In the genomic region with DNA sequence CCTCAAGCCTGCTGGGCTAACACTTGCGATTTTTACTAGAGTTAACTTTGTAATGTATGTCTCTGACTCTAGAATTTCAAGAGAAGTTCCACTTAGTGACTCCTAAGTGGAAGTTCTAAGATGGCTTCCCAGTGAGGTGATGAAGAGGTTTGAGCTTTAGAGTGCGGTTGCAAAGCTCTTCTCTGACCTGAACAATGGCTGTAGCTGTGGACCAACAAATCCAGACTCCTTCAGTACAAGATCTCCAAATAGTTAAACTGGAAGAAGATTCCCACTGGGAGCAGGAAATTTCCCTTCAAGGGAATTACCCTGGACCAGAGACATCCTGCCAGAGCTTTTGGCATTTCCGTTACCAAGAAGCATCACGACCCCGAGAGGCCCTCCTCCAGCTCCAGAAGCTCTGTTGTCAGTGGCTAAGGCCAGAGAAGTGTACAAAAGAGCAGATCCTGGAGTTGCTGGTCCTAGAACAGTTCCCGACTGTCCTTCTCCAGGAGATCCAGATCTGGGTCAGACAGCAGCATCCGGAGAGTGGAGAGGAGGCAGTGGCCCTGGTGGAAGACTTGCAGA, we compare ENCODE assay signal across 8 cellular contexts. TPM values are rescaled to one million over a fixed set of nuclear protein-coding genes. Genes with fewer than 3 reads are reported as not detected.
DNase-seq lines count a peak whose midpoint lies in the region; ATAC-seq and TF ChIP-seq lines count a peak whose summit lies in the region.

No MANE protein-coding gene starts in this region.

- H3K27me3 ChIP-seq in cardiac muscle cell: no peaks in the 10 kb centered on the region
- H3K27me3 ChIP-seq in left lung: no peaks in the 10 kb centered on the region
- H3K27me3 ChIP-seq in tibial artery: no peaks in the 10 kb centered on the region

- peak overlapping the region; percentile 96 for H3K27ac Mint-ChIP-seq in activated naive CD8-positive, alpha-beta T cell treated with anti-CD3 and anti-CD28 coated beads for 36 hours

- H3K9me3 Mint-ChIP-seq in activated naive CD8-positive, alpha-beta T cell treated with anti-CD3 and anti-CD28 coated beads for 36 hours: no peaks in the 10 kb centered on the region

- peak overlapping the region; percentile 68 for H3K4me3 ChIP-seq in cardiac muscle cell
- H3K4me3 ChIP-seq in left lung: peak overlapping the region; percentile 45 to 62
- peak overlapping the region; percentile 67 to 75 for H3K4me3 ChIP-seq in tibial artery

- peak overlapping the region; percentile 98 for H3K4me3 Mint-ChIP-seq in activated naive CD8-positive, alpha-beta T cell treated with anti-CD3 and anti-CD28 coated beads for 36 hours

- intact Hi-C loops in cardiac septum (cut with DNase I): loop anchor here (2.0 kb wide), 1 partner anchor 31 kb away; the partner anchor contains the start of gene ZSCAN2
- intact Hi-C loops in left lung (cut with DNase I): no loop called here
- intact Hi-C loops in tibial artery (cut with DNase I; ENCODE audit: low total_unique reads): no loop called here

- ATAC-seq in left lung (no peak), HG03354 (IDR thresholded peaks at IDR 0.05; ENCODE audit: poor library complexity, severe bottlenecking, unreplicated experiment) (no peak), HG03521 (IDR thresholded peaks at IDR 0.05; ENCODE audit: unreplicated experiment) (no peak)

- H3K9me3 ChIP-seq in cardiac muscle cell (ENCODE audit: low read depth) (no peaks in the 10 kb centered on the region), left lung (no peaks in the 10 kb centered on the region), tibial artery (no peaks in the 10 kb centered on the region)

- peaks cover 27% of the 10 kb centered on the region for H3K4me1 ChIP-seq in cardiac muscle cell (ENCODE audit: low read depth)
- peaks cover 14 to 51% of the 10 kb centered on the region in 2 donors for H3K4me1 ChIP-seq in left lung
- peaks cover 0 to 37% (median 31%) of the 10 kb centered on the region in 4 donors for H3K4me1 ChIP-seq in tibial artery

- H3K36me3 ChIP-seq in cardiac muscle cell: peaks cover 7% of the 10 kb centered on the region
- H3K36me3 ChIP-seq in left lung: peaks cover 0 to 8% of the 10 kb centered on the region in 2 donors
- H3K36me3 ChIP-seq in tibial artery: peaks cover 0 to 5% (median 0%) of the 10 kb centered on the region in 3 donors

- TF ChIP-seq CTCF in cardiac muscle cell (IDR thresholded peaks at IDR 0.05; ENCODE audit: low read depth, low read length): no peak
- TF ChIP-seq CTCF in left lung (IDR thresholded peaks at IDR 0.05): no peak
- TF ChIP-seq CTCF in tibial artery (IDR thresholded peaks at IDR 0.05): no peak

- peaks cover 26% of the 10 kb centered on the region for H3K4me1 Mint-ChIP-seq in activated naive CD8-positive, alpha-beta T cell treated with anti-CD3 and anti-CD28 coated beads for 36 hours

- H3K27me3 Mint-ChIP-seq in activated naive CD8-positive, alpha-beta T cell treated with anti-CD3 and anti-CD28 coated beads for 36 hours: no peaks in the 10 kb centered on the region

- H3K36me3 Mint-ChIP-seq in activated naive CD8-positive, alpha-beta T cell treated with anti-CD3 and anti-CD28 coated beads for 36 hours: peaks cover 26% of the 10 kb centered on the region

- H3K27ac ChIP-seq in cardiac muscle cell (peak overlapping the region; percentile 55), left lung (peak overlapping the region; percentile 73 to 83), tibial artery (peak overlapping the region; percentile 92 to 94)

- DNase-seq in cardiac muscle cell (ENCODE audit: low read depth in 1 of 2, low spot score in 1 of 2): peak in 1 of 2 donors; percentile 21
- no peak for DNase-seq in cardiac septum (ENCODE audit: low spot score)
- DNase-seq in activated naive CD8-positive, alpha-beta T cell treated with anti-CD3 and anti-CD28 coated beads for 36 hours: peak; percentile 21
- no peak for DNase-seq in left lung
- no peak for DNase-seq in tibial artery
- DNase-seq in NCI-H1105 treated with DMSO at 0.1 percent for 48 hours (lab: John Stamatoyannopoulos, UW): no peak

RNA-seq across cellular contexts. Expression of gene WDR73, which starts 22.3 kb away (rescaled TPM):
- total RNA-seq in cardiac muscle cell: 25.0 and 31.8 TPM in 2 replicates
- 39.6 and 50.4 TPM in 2 replicates for polyA plus RNA-seq in cardiac muscle cell
- total RNA-seq in cardiac septum: 15.2 TPM
- 10 to 100 TPM; 22.1 to 26.3 TPM for total RNA-seq in activated naive CD8-positive, alpha-beta T cell treated with anti-CD3 and anti-CD28 coated beads for 36 hours
- 10 to 100 TPM; 25.5 to 25.7 TPM for total RNA-seq in left lung

RNA-seq across cellular contexts. Expression of gene NMB, which starts 26.2 kb away (rescaled TPM):
- total RNA-seq in cardiac muscle cell (4.1 and 6.4 TPM in 2 replicates), cardiac septum (2.6 TPM), left lung (1 to 10 TPM; 4.6 to 6.6 TPM)
- polyA plus RNA-seq in cardiac muscle cell: 5.9 and 9.0 TPM in 2 replicates
- 1 to 10 TPM; 2.6 TPM for total RNA-seq in activated naive CD8-positive, alpha-beta T cell treated with anti-CD3 and anti-CD28 coated beads for 36 hours

RNA-seq across cellular contexts. Expression of gene ZSCAN2, which starts 31.0 kb away (rescaled TPM):
- total RNA-seq in cardiac muscle cell (24.4 and 38.3 TPM in 2 replicates), cardiac septum (4.6 TPM), left lung (1 to 10 TPM; 5.8 to 7.6 TPM)
- polyA plus RNA-seq in cardiac muscle cell: 24.8 and 28.1 TPM in 2 replicates
- total RNA-seq in activated naive CD8-positive, alpha-beta T cell treated with anti-CD3 and anti-CD28 coated beads for 36 hours: 1 to 10 TPM; 5.9 to 7.6 TPM
